ENCODE assay signal across 1 cellular context in genomic region chr1:23132033-23132432, GRCh38.
TF ChIP-seq lines count a peak whose summit lies in the region.

No MANE protein-coding gene starts in this region.

TF ChIP-seq in GM23338, 12 proteins besides CTCF, POLR2A, EP300 and RAD21 (continued from another document):
- TF ChIP-seq ETS1 (IDR thresholded peaks at IDR 0.05), result no peak
- no peak for TF ChIP-seq STAT1 (IDR thresholded peaks at IDR 0.05; ENCODE audit: unreplicated experiment)
- no peak for TF ChIP-seq ZNF331 (CRISPR knock-in tag; IDR thresholded peaks at IDR 0.05; ENCODE audit: low read depth)
- TF ChIP-seq ZNF462 (CRISPR knock-in tag; IDR thresholded peaks at IDR 0.05), result no peak
- TF ChIP-seq EZH2phosphoT487 (IDR thresholded peaks at IDR 0.05; ENCODE audit: unreplicated experiment), result no peak
- TF ChIP-seq POLR2AphosphoS5 (IDR thresholded peaks at IDR 0.05; ENCODE audit: low read depth), result no peak
TF ChIP-seq in GM23338: peak in this region for 0.
